ENCODE assay signal across 16 cellular contexts in genomic region chr1:227330709-227331108, GRCh38.
"Had no signal": no experiment of that assay in that cellular context is flagged by ENCODE, and none has a peak within 500 bp of the region (broad histone marks: within the 10 kb centered on the region; RNA-seq: fewer than 3 reads in every experiment).

No MANE protein-coding gene starts in this region.

- ATAC-seq: activated CD8-positive, alpha-beta T cell treated with anti-CD3 and anti-CD28 coated beads for 36 hours; activated T-cell treated with anti-CD3 and anti-CD28 coated beads, Interleukin-2, amount 50 U/mL, for 4 hours; effector memory CD8-positive, alpha-beta T cell; gastrocnemius medialis; left colon; psoas muscle had no signal

- DNase-seq: activated B cell treated with CpG ODN at 0.5 μM for 24 hours; activated CD4-positive, alpha-beta T cell treated with anti-CD3 and anti-CD28 coated beads for 48 hours; activated CD8-positive, alpha-beta T cell treated with anti-CD3 and anti-CD28 coated beads for 36 hours; activated effector memory CD4-positive, alpha-beta T cell treated with Interleukin-2 at 50 U/mL for 16 hours; activated naive CD4-positive, alpha-beta T cell treated with anti-CD3 and anti-CD28 coated beads, Interleukin-2, amount 50 U/mL, for 16 hours; activated T-cell treated with anti-CD3 and anti-CD28 coated beads, Interleukin-2, amount 50 U/mL, for 4 hours; amniotic stem cell; dermis blood vessel endothelial cell; effector memory CD8-positive, alpha-beta T cell; gastrocnemius medialis; heart right ventricle; left colon; midbrain; psoas muscle; stimulated activated CD4-positive, alpha-beta T cell treated with anti-CD3 and anti-CD28 coated beads, Interleukin-12 subunit alpha, Interleukin-12 subunit beta, amount 100 ng/mL, for 4 hours; stimulated activated CD4-positive, alpha-beta T cell treated with anti-CD3 and anti-CD28 coated beads, Interleukin-2, amount 100 ng/mL, for 24 hours had no signal

- H3K27ac ChIP-seq: gastrocnemius medialis, psoas muscle had no signal

- H3K36me3 ChIP-seq: gastrocnemius medialis, heart right ventricle had no signal

- H3K4me3 ChIP-seq: gastrocnemius medialis, heart right ventricle, psoas muscle had no signal

- H3K4me1 ChIP-seq: gastrocnemius medialis, heart right ventricle, psoas muscle had no signal

- H3K9me3 ChIP-seq: gastrocnemius medialis, psoas muscle had no signal

- H3K27me3 ChIP-seq: gastrocnemius medialis, heart right ventricle had no signal
